19 cellular contexts compared by ENCODE assay signal in the genomic region with DNA sequence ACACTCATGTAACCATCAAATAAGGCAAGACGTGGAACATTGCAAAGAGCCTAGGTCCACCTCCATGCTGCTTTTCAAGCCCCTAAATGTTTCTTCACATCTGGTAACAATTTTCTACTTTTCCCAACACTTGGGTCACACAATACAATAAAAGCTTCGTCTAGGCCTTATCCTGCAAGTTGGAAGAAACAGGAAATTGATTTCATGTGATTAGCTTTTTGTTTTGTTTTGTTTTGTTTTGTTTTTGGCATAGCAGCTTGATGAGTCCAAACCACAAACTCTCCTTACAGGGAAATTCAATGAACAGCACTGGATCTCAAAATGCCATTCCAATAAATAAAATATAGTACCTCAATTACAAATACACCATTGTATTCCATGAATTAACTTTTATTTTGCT. TPM values are rescaled to one million over a fixed set of nuclear protein-coding genes. Genes with fewer than 3 reads are reported as not detected.
DNase-seq lines count a peak whose midpoint lies in the region; ATAC-seq and TF ChIP-seq lines count a peak whose summit lies in the region.
"Had no signal": no experiment of that assay in that cellular context is flagged by ENCODE, and none has a peak within 500 bp of the region (broad histone marks: within the 10 kb centered on the region; RNA-seq: fewer than 3 reads in every experiment).

No MANE protein-coding gene starts in this region.

- intact Hi-C loops in A673 (cut with micrococcal nuclease; ENCODE audit: unreplicated experiment): no loop called here
- intact Hi-C loops in MCF 10A (cut with micrococcal nuclease): loop anchor here (10.0 kb wide), 1 partner anchor 193 kb away; no protein-coding TSS in a partner anchor
- intact Hi-C loops in Right ventricle myocardium inferior (cut with DNase I): loop anchor here (5.0 kb wide), 1 partner anchor 205 kb away; the partner anchor contains the start of gene SMIM10L1

- CTCF ChIA-PET in A673 (lab: Charles Lee): no interaction called here
- CTCF ChIA-PET in MCF 10A (lab: Yijun Ruan, JAX): interaction anchor here (1.3 kb wide), 1 partner anchor 232 kb away, joined by 7 read pairs; no protein-coding TSS in a partner anchor

- TF ChIP-seq CTCF in A673 (conservative IDR thresholded peaks at IDR 0.05; ENCODE audit: low read depth, low read length) (no peak), HFFc6 (IDR thresholded peaks at IDR 0.05) (no peak), MCF 10A (IDR thresholded peaks at IDR 0.05; ENCODE audit: unreplicated experiment) (no peak), foreskin keratinocyte (conservative IDR thresholded peaks at IDR 0.05) (no peak), GM20000 (IDR thresholded peaks at IDR 0.05; ENCODE audit: extremely low read depth, missing control alignments) (no peak)

- H3K27me3 Mint-ChIP-seq in HFFc6 (ENCODE audit: insufficient read depth) (no peaks in the 10 kb centered on the region), MCF 10A (ENCODE audit: insufficient read depth, unreplicated experiment) (no peaks in the 10 kb centered on the region)

- DNase-seq in A673 (ENCODE audit: low spot score): peak; percentile 86
- DNase-seq in HFFc6: peak; percentile 68
- DNase-seq in MCF 10A (ENCODE audit: unreplicated experiment): peak; percentile 25
- peak in 1 of 2 donors; percentile 68 for DNase-seq in foreskin keratinocyte
- DNase-seq in GM20000 (ENCODE audit: low spot score): no peak
- DNase-seq in Right ventricle myocardium inferior (ENCODE audit: missing footprints): no peak
- DNase-seq in GDM1 (lab: John Stamatoyannopoulos, UW): no peak
- DNase-seq: 8988T; activated CD4-positive, alpha-beta T cell treated with anti-CD3 and anti-CD28 coated beads, Interleukin-2, amount 50 U/mL, for 1 hour; activated T-cell treated with anti-CD3 and anti-CD28 coated beads, Interleukin-2, amount 50 U/mL, for 72 hours; hippocampal formation; left ventricle myocardium superior; NCI-H1436 treated with DMSO at 0.1 percent for 48 hours; NCI-H524 treated with DMSO at 0.1 percent for 48 hours; substantia nigra had no signal

- H3K36me3 ChIP-seq in A673 (ENCODE audit: insufficient read depth, low read length, poor library complexity, severe bottlenecking): no peaks in the 10 kb centered on the region

- peak overlapping the region; percentile 2 for H3K27ac ChIP-seq in A673 (ENCODE audit: low read depth, low read length, poor library complexity, severe bottlenecking)
- H3K27ac ChIP-seq in foreskin keratinocyte: no peak overlapping the region
- H3K27ac ChIP-seq: RWPE1 had no signal

- H3K9me3 ChIP-seq in A673 (ENCODE audit: low read depth, low read length, poor library complexity, severe bottlenecking): no peaks in the 10 kb centered on the region

- no peak overlapping the region for H3K4me3 ChIP-seq in A673 (ENCODE audit: low read depth, low read length, poor library complexity, severe bottlenecking)
- H3K4me3 ChIP-seq: K562, smooth muscle cell had no signal

- peak; percentile 28 for ATAC-seq in foreskin keratinocyte
- no peak for ATAC-seq in Right ventricle myocardium inferior
- no peak for ATAC-seq in GM18519 (IDR thresholded peaks at IDR 0.05; ENCODE audit: low FRiP score, unreplicated experiment)
- ATAC-seq: activated T-cell treated with anti-CD3 and anti-CD28 coated beads, Interleukin-2, amount 50 U/mL, for 72 hours; K562; left ventricle myocardium superior had no signal

- H3K27me3 ChIP-seq in A673 (replicated peaks; ENCODE audit: insufficient read depth, low read depth, low read length, poor library complexity) (no peaks in the 10 kb centered on the region), foreskin keratinocyte (no peaks in the 10 kb centered on the region)

- H3K4me1 Mint-ChIP-seq in HFFc6 (ENCODE audit: low read depth): peaks cover 44% of the 10 kb centered on the region
- H3K4me1 Mint-ChIP-seq in MCF 10A (ENCODE audit: insufficient read depth, unreplicated experiment): peaks cover 18% of the 10 kb centered on the region

- H3K4me3 Mint-ChIP-seq in HFFc6: peak overlapping the region; percentile 38; the same call in 1 of the 2 replicates
- H3K4me3 Mint-ChIP-seq in MCF 10A (ENCODE audit: unreplicated experiment): no peak overlapping the region
- H3K4me3 Mint-ChIP-seq: activated T-cell treated with anti-CD3 and anti-CD28 coated beads, Interleukin-2, amount 50 U/mL, for 72 hours had no signal

- no peaks in the 10 kb centered on the region for H3K9me3 Mint-ChIP-seq in HFFc6
- H3K9me3 Mint-ChIP-seq in MCF 10A (ENCODE audit: unreplicated experiment): no peaks in the 10 kb centered on the region
- H3K9me3 Mint-ChIP-seq: activated T-cell treated with anti-CD3 and anti-CD28 coated beads, Interleukin-2, amount 50 U/mL, for 72 hours had no signal

- POLR2A ChIA-PET in A673 (lab: Charles Lee; ENCODE audit: low non-redundant PET) (no interaction called here), MCF 10A (lab: Yijun Ruan, JAX) (interaction anchor here (2.5 kb wide), 1 partner anchor 204 kb away, joined by 16 read pairs; the partner anchor contains the start of gene SMIM10L1)

- H3K27ac Mint-ChIP-seq in HFFc6 (peak overlapping the region; percentile 74), MCF 10A (ENCODE audit: low read depth, unreplicated experiment) (no peak overlapping the region)
- H3K27ac Mint-ChIP-seq: activated T-cell treated with anti-CD3 and anti-CD28 coated beads, Interleukin-2, amount 50 U/mL, for 72 hours had no signal

- BruUV-seq in A673 (replicated peaks; lab: Mats Ljungman, UMichigan) (no TSS peak), MCF 10A (replicated peaks; lab: Mats Ljungman, UMichigan) (no TSS peak)

- H3K36me3 Mint-ChIP-seq in HFFc6 (ENCODE audit: low read depth): peaks cover 6% of the 10 kb centered on the region; the same call in 1 of the 2 replicates
- no peaks in the 10 kb centered on the region for H3K36me3 Mint-ChIP-seq in MCF 10A (ENCODE audit: insufficient read depth, unreplicated experiment)

- H3K4me1 ChIP-seq in A673 (ENCODE audit: insufficient read depth, low read length, poor library complexity, severe bottlenecking) (peaks cover 10% of the 10 kb centered on the region), foreskin keratinocyte (peaks cover 6% of the 10 kb centered on the region)

RNA-seq across cellular contexts. Expression of gene TAS2R50, which starts 19.3 kb away (rescaled TPM):
- 1.6 and 2.7 TPM in 2 replicates for total RNA-seq in A673 (2021)
- under 1 TPM in 4 of 6 experiments, not detected in 2; 0.19 to 0.32 (median 0.22) TPM for total RNA-seq in HFFc6 (2021; fragmentation: NEBNext Ultra II Directional; extraction: Animal tissue kit (Norgen Biotek cat#: 25700))
- total RNA-seq in MCF 10A (2022): 0.86 and 1.1 TPM in 2 replicates
- total RNA-seq in foreskin keratinocyte: 0.11 and 0.31 TPM in 2 replicates
- polyA plus RNA-seq in foreskin keratinocyte: not detected in 2 replicates
- total RNA-seq in Right ventricle myocardium inferior: not detected
- polyA plus RNA-seq: smooth muscle cell had no signal

RNA-seq across cellular contexts. Expression of gene TAS2R14, which starts 28.3 kb away (rescaled TPM):
- total RNA-seq in A673 (2021) (3.4 and 3.6 TPM in 2 replicates), MCF 10A (2022) (1.6 and 1.9 TPM in 2 replicates), foreskin keratinocyte (0.92 and 0.95 TPM in 2 replicates), Right ventricle myocardium inferior (0.38 TPM)
- 1 to 10 TPM; 1.1 to 1.6 (median 1.5) TPM for total RNA-seq in HFFc6 (2021; fragmentation: NEBNext Ultra II Directional; extraction: Animal tissue kit (Norgen Biotek cat#: 25700))
- 0.43 and 0.64 TPM in 2 replicates for polyA plus RNA-seq in foreskin keratinocyte

RNA-seq across cellular contexts. Expression of gene TAS2R20, which starts 30.7 kb away (rescaled TPM):
- 2.7 and 3.0 TPM in 2 replicates for total RNA-seq in A673 (2021)
- under 1 TPM; 0.18 to 0.47 (median 0.31) TPM for total RNA-seq in HFFc6 (2021; fragmentation: NEBNext Ultra II Directional; extraction: Animal tissue kit (Norgen Biotek cat#: 25700))
- 1.1 and 1.8 TPM in 2 replicates for total RNA-seq in MCF 10A (2022)
- total RNA-seq in foreskin keratinocyte: 0.21 and 0.44 TPM in 2 replicates
- 0.08 TPM in 1 of 2 replicates, not detected in the other for polyA plus RNA-seq in foreskin keratinocyte
- total RNA-seq in Right ventricle myocardium inferior: 0.46 TPM
- polyA plus RNA-seq: smooth muscle cell had no signal

RNA-seq across cellular contexts. Expression of gene PRH2, which starts 38.4 kb away (rescaled TPM):
- total RNA-seq in A673 (2021) (not detected in 2 replicates), MCF 10A (2022) (not detected in 2 replicates), foreskin keratinocyte (not detected in 2 replicates), Right ventricle myocardium inferior (not detected)
- not detected for total RNA-seq in HFFc6 (2021; fragmentation: NEBNext Ultra II Directional; extraction: Animal tissue kit (Norgen Biotek cat#: 25700))
- polyA plus RNA-seq in foreskin keratinocyte: not detected in 2 replicates
- total RNA-seq: activated T-cell treated with anti-CD3 and anti-CD28 coated beads, Interleukin-2, amount 50 U/mL, for 72 hours; K562; left ventricle myocardium superior; smooth muscle cell had no signal
- polyA plus RNA-seq: smooth muscle cell had no signal

RNA-seq across cellular contexts. Expression of gene TAS2R19, which starts 55.0 kb away (rescaled TPM):
- total RNA-seq in A673 (2021): 4.8 and 5.2 TPM in 2 replicates
- total RNA-seq in HFFc6 (2021; fragmentation: NEBNext Ultra II Directional; extraction: Animal tissue kit (Norgen Biotek cat#: 25700)): under 1 TPM; 0.28 to 0.97 (median 0.52) TPM
- 2.7 and 3.4 TPM in 2 replicates for total RNA-seq in MCF 10A (2022)
- 0.49 and 0.61 TPM in 2 replicates for total RNA-seq in foreskin keratinocyte
- not detected in 2 replicates for polyA plus RNA-seq in foreskin keratinocyte
- total RNA-seq in Right ventricle myocardium inferior: 0.49 TPM

Comparison
In these comparisons a context has a peak if more than half of its experiments do, and no peak if none do; other contexts are left out.
1. DNase-seq: peak in A673 (single experiment), HFFc6 (single experiment) and MCF 10A (single experiment); none in GM20000 (single experiment), Right ventricle myocardium inferior (single experiment) and GDM1 (single experiment).